ENCODE assay signal across 11 cellular contexts in the genomic region with DNA sequence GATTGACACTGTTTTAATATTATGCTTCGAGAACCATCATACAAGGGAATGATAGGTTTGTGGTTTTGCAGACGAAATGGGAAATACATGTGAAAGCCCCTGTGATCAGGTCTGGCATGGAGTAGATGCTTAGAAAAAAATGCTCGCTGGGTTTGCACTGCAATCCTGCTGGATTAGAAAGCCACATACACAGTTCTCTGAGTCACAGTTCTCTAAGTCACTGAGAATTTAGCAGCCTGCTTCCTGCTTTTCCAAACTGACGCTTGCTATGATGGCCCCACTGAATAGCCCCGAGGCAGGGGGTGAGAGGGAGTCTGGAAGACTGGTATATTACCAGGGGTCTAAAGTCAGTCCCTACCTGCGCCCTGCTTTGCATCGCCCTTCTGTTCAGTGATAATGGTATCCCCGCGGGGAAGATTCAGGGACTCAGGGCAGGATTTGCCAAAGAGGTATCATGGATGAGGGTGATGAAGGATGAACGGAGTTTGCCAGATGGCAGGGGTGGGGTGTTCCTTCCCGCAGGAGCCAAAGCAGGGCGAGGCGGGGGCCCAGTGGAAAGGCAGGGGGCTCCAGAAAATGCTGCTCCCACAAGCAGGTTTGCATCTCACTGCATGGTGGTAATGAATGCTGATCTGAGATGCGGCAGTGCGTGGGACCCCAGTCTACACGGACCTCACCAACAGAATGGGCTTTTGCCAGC.
A peak's percentile ranks its signal among the peaks of the same experiment; 100 is the strongest.
DNase-seq lines count a peak whose midpoint lies in the region; FAIRE-seq and TF ChIP-seq lines count a peak whose summit lies in the region.
"Had no signal": no experiment of that assay in that cellular context is flagged by ENCODE, and none has a peak within 500 bp of the region (broad histone marks: within the 10 kb centered on the region; RNA-seq: fewer than 3 reads in every experiment).

No MANE protein-coding gene starts in this region.

- H3K27ac ChIP-seq in fibroblast of lung (ENCODE audit: insufficient read depth, low read length), result no peak overlapping the region
- H3K27ac ChIP-seq: 22Rv1, upper lobe of left lung had no signal

- peak; percentile 41 for DNase-seq in DMS 273 (lab: John Stamatoyannopoulos, UW; ENCODE audit: unreplicated experiment)
- no peak for DNase-seq in DMS 273 treated with DMSO at 0.1 percent for 48 hours (lab: John Stamatoyannopoulos, UW)
- DNase-seq in RCC 7860 (ENCODE audit: low spot score), result peak; percentile 32
- DNase-seq in fibroblast of lung (ENCODE audit: low read depth in 2 of 2), result peak; percentile 48 to 92
- peak; percentile 91 for DNase-seq in retinal pigment epithelial cell (ENCODE audit: low read depth)
- DNase-seq in GM13977 (ENCODE audit: low spot score), result no peak
- DNase-seq in NCI-H1092 treated with DMSO at 0.1 percent for 48 hours (lab: John Stamatoyannopoulos, UW), result no peak
- DNase-seq in HTR-8/SVneo (ENCODE audit: insufficient read length, low spot score), result no peak
- DNase-seq: activated T-cell treated with anti-CD3 and anti-CD28 coated beads, Interleukin-2, amount 50 U/mL, for 4 hours had no signal

- H3K36me3 ChIP-seq in fibroblast of lung (ENCODE audit: control insufficient read depth, insufficient read depth, low read length), result no peaks in the 10 kb centered on the region
- H3K36me3 ChIP-seq: upper lobe of left lung had no signal

- no peak overlapping the region for H3K4me2 ChIP-seq in fibroblast of lung (ENCODE audit: extremely low read depth, insufficient read depth, low read length)

- peaks cover 4% of the 10 kb centered on the region for H3K27me3 ChIP-seq in fibroblast of lung (ENCODE audit: control insufficient read depth, insufficient read depth, low read length)
- H3K27me3 ChIP-seq: upper lobe of left lung had no signal

- in situ Hi-C loops in GM13977 (cut with MboI; ENCODE audit: low pct_unique_long_range_greater_than_20kb, low sequenced_read_pairs, unreplicated experiment), result no loop called here

- no peak overlapping the region for H3K9ac ChIP-seq in fibroblast of lung (ENCODE audit: insufficient read depth, low read length)

- no peaks in the 10 kb centered on the region for H3K79me2 ChIP-seq in fibroblast of lung (ENCODE audit: control insufficient read depth, insufficient read depth, low read length)

- no peaks in the 10 kb centered on the region for H4K20me1 ChIP-seq in fibroblast of lung (ENCODE audit: control insufficient read depth, extremely low read depth, insufficient read depth, low read length)

- TF ChIP-seq CTCF in fibroblast of lung (conservative IDR thresholded peaks at IDR 0.05 in 1 of 2, IDR thresholded peaks at IDR 0.05 in 1 of 2; ENCODE audit: low read depth in 1 of 2, low read length in 2 of 2) (no peak), retinal pigment epithelial cell (conservative IDR thresholded peaks at IDR 0.05; ENCODE audit: low read depth, low read length) (no peak), GM13977 (IDR thresholded peaks at IDR 0.05; ENCODE audit: extremely low read depth, insufficient read depth, missing control alignments) (no peak)

- no peak overlapping the region for H3K4me3 ChIP-seq in fibroblast of lung (replicated peaks in 1 of 4; ENCODE audit: control extremely low read depth in 1 of 4, insufficient read depth in 1 of 4, low read depth in 3 of 4, low read length in 4 of 4)
- H3K4me3 ChIP-seq in retinal pigment epithelial cell (ENCODE audit: low read length), result peak overlapping the region; percentile 2
- H3K4me3 ChIP-seq: upper lobe of left lung had no signal

- H3K9me3 ChIP-seq in fibroblast of lung (ENCODE audit: control insufficient read depth, insufficient read depth, low read depth, low read length), result no peaks in the 10 kb centered on the region
- H3K9me3 ChIP-seq: upper lobe of left lung had no signal

- no peak overlapping the region for H2AFZ ChIP-seq in fibroblast of lung (ENCODE audit: low read length)

- peaks cover 4% of the 10 kb centered on the region for H3K4me1 ChIP-seq in fibroblast of lung (ENCODE audit: control insufficient read depth, extremely low read depth, insufficient read depth, low read length)

- FAIRE-seq in RCC 7860 (lab: Jason Lieb, UNC), result no peak
- no peak for FAIRE-seq in HTR-8/SVneo (lab: Jason Lieb, UNC)

Comparison
In these comparisons a context has a peak if more than half of its experiments do, and no peak if none do; other contexts are left out.
1. DNase-seq: peak in DMS 273 (single experiment), RCC 7860 (single experiment), fibroblast of lung (2 of 2) and retinal pigment epithelial cell (single experiment); none in DMS 273 treated with DMSO at 0.1 percent for 48 hours (single experiment), GM13977 (single experiment), NCI-H1092 treated with DMSO at 0.1 percent for 48 hours (single experiment) and HTR-8/SVneo (single experiment).